21 cellular contexts compared by ENCODE assay signal in the genomic region with DNA sequence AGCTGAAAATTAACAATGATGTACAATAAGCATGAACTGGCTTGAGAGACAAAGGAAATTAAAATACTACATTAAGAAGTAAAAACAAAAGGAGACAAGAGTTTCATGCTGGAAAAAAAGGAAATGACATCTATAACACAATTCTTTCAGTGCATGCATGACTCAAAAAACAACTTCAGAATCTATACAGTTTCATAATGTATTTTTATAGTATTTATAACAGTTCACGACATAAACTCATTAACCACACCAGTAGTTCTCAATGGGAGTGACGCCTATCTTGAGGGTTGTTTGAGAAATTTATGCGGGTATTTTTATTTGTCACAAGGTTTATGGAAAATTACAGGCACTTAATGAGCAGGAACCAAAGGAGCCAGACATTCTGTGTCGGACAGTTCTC.
DNase-seq lines count a peak whose midpoint lies in the region; ATAC-seq lines count a peak whose summit lies in the region.
"Had no signal": no experiment of that assay in that cellular context is flagged by ENCODE, and none has a peak within 500 bp of the region (broad histone marks: within the 10 kb centered on the region; RNA-seq: fewer than 3 reads in every experiment).

No MANE protein-coding gene starts in this region.

- H3K27me3 Mint-ChIP-seq in activated naive CD8-positive, alpha-beta T cell treated with anti-CD3 and anti-CD28 coated beads for 36 hours, result no peaks in the 10 kb centered on the region
- H3K27me3 Mint-ChIP-seq in activated naive CD8-positive, alpha-beta T cell treated with anti-CD3 and anti-CD28 coated beads, Interleukin-2, amount 50 U/mL, for 24 hours, result no peaks in the 10 kb centered on the region
- H3K27me3 Mint-ChIP-seq in naive thymus-derived CD8-positive, alpha-beta T cell, result no peaks in the 10 kb centered on the region
- H3K27me3 Mint-ChIP-seq: activated naive CD4-positive, alpha-beta T cell treated with anti-CD3 and anti-CD28 coated beads, Interleukin-2, amount 50 U/mL, for 24 hours; CD4-positive, alpha-beta memory T cell; naive B cell had no signal

- peaks cover 23% of the 10 kb centered on the region for H3K4me1 Mint-ChIP-seq in activated naive CD8-positive, alpha-beta T cell treated with anti-CD3 and anti-CD28 coated beads for 36 hours
- peaks cover 34% of the 10 kb centered on the region for H3K4me1 Mint-ChIP-seq in activated naive CD8-positive, alpha-beta T cell treated with anti-CD3 and anti-CD28 coated beads, Interleukin-2, amount 50 U/mL, for 24 hours
- H3K4me1 Mint-ChIP-seq in naive thymus-derived CD8-positive, alpha-beta T cell, result peaks cover 0 to 6% (median 4%) of the 10 kb centered on the region in 4 donors
- H3K4me1 Mint-ChIP-seq: GM23338 had no signal

- peak overlapping the region; percentile 20 for H3K27ac Mint-ChIP-seq in activated naive CD8-positive, alpha-beta T cell treated with anti-CD3 and anti-CD28 coated beads for 36 hours
- no peak overlapping the region for H3K27ac Mint-ChIP-seq in activated naive CD8-positive, alpha-beta T cell treated with anti-CD3 and anti-CD28 coated beads, Interleukin-2, amount 50 U/mL, for 24 hours
- H3K27ac Mint-ChIP-seq in naive thymus-derived CD8-positive, alpha-beta T cell, result no peak overlapping the region
- H3K27ac Mint-ChIP-seq: activated naive CD4-positive, alpha-beta T cell treated with anti-CD3 and anti-CD28 coated beads, Interleukin-2, amount 50 U/mL, for 24 hours; CD4-positive, alpha-beta memory T cell; GM23338; naive B cell had no signal

- no peak overlapping the region for H3K4me3 Mint-ChIP-seq in activated naive CD8-positive, alpha-beta T cell treated with anti-CD3 and anti-CD28 coated beads for 36 hours
- H3K4me3 Mint-ChIP-seq in activated naive CD8-positive, alpha-beta T cell treated with anti-CD3 and anti-CD28 coated beads, Interleukin-2, amount 50 U/mL, for 24 hours, result no peak overlapping the region
- no peak overlapping the region for H3K4me3 Mint-ChIP-seq in naive thymus-derived CD8-positive, alpha-beta T cell
- H3K4me3 Mint-ChIP-seq: activated naive CD4-positive, alpha-beta T cell treated with anti-CD3 and anti-CD28 coated beads, Interleukin-2, amount 50 U/mL, for 24 hours; CD4-positive, alpha-beta memory T cell; GM23338; naive B cell had no signal

- POLR2A ChIA-PET in naive thymus-derived CD8-positive, alpha-beta T cell (lab: Charles Lee), result no interaction called here

- no peak for ATAC-seq in activated naive CD8-positive, alpha-beta T cell treated with anti-CD3 and anti-CD28 coated beads, Interleukin-2, amount 50 U/mL, for 24 hours
- ATAC-seq in GM21723 (IDR thresholded peaks at IDR 0.05; ENCODE audit: unreplicated experiment) (peak; percentile 52), HG03520 (IDR thresholded peaks at IDR 0.05; ENCODE audit: unreplicated experiment) (peak; percentile 55)
- peak; percentile 19 for ATAC-seq in stimulated activated naive CD8-positive, alpha-beta T cell treated with anti-CD3 and anti-CD28 coated beads, Interleukin-15, Interleukin-2, amounts not matched to agents 100 U/mL and 50 U/mL, for 24 hours
- no peak for ATAC-seq in naive thymus-derived CD8-positive, alpha-beta T cell
- ATAC-seq: GM23338, left cardiac atrium had no signal

- no peaks in the 10 kb centered on the region for H3K9me3 Mint-ChIP-seq in activated naive CD8-positive, alpha-beta T cell treated with anti-CD3 and anti-CD28 coated beads for 36 hours
- peaks cover 4% of the 10 kb centered on the region for H3K9me3 Mint-ChIP-seq in activated naive CD8-positive, alpha-beta T cell treated with anti-CD3 and anti-CD28 coated beads, Interleukin-2, amount 50 U/mL, for 24 hours
- peaks cover 0 to 12% (median 2%) of the 10 kb centered on the region in 9 donors for H3K9me3 Mint-ChIP-seq in naive thymus-derived CD8-positive, alpha-beta T cell
- H3K9me3 Mint-ChIP-seq: GM23338 had no signal

- H3K36me3 Mint-ChIP-seq in activated naive CD8-positive, alpha-beta T cell treated with anti-CD3 and anti-CD28 coated beads for 36 hours, result peaks cover 24% of the 10 kb centered on the region
- H3K36me3 Mint-ChIP-seq in activated naive CD8-positive, alpha-beta T cell treated with anti-CD3 and anti-CD28 coated beads, Interleukin-2, amount 50 U/mL, for 24 hours (ENCODE audit: low read depth), result peaks cover 20% of the 10 kb centered on the region
- peaks cover 4 to 37% (median 33%) of the 10 kb centered on the region in 3 donors for H3K36me3 Mint-ChIP-seq in naive thymus-derived CD8-positive, alpha-beta T cell

- no peak for DNase-seq in activated naive CD8-positive, alpha-beta T cell treated with anti-CD3 and anti-CD28 coated beads for 36 hours
- no peak for DNase-seq in activated naive CD8-positive, alpha-beta T cell treated with anti-CD3 and anti-CD28 coated beads, Interleukin-2, amount 50 U/mL, for 24 hours
- no peak for DNase-seq in stimulated activated naive CD8-positive, alpha-beta T cell treated with anti-CD3 and anti-CD28 coated beads, Interleukin-15, Interleukin-2, amounts not matched to agents 100 U/mL and 50 U/mL, for 24 hours
- DNase-seq in naive thymus-derived CD8-positive, alpha-beta T cell, result no peak
- no peak for DNase-seq in HPDE6-E6E7 (ENCODE audit: extremely low spot score)
- DNase-seq in activated effector memory CD4-positive, alpha-beta T cell treated with anti-CD3 and anti-CD28 coated beads, Interleukin-2, amount 50 U/mL, for 16 hours, result no peak
- DNase-seq: activated CD8-positive, alpha-beta memory T cell treated with anti-CD3 and anti-CD28 coated beads, Interleukin-2, amount 50 U/mL, for 48 hours; CD4-positive, alpha-beta memory T cell; left cardiac atrium; mesendoderm; MM.1S; naive B cell; NCI-H1436 treated with DMSO at 0.1 percent for 48 hours; NCI-H2171; NCI-H526 treated with DMSO at 0.1 percent for 48 hours; ovary; stimulated activated CD4-positive, alpha-beta T cell treated with anti-CD3 and anti-CD28 coated beads, Interleukin-12 subunit alpha, Interleukin-12 subunit beta, amount 100 ng/mL, for 4 hours had no signal

Comparison
In these comparisons a context has a peak if more than half of its experiments do, and no peak if none do; other contexts are left out.
1. ATAC-seq: peak in GM21723 (single experiment), HG03520 (single experiment) and stimulated activated naive CD8-positive, alpha-beta T cell treated with anti-CD3 and anti-CD28 coated beads, Interleukin-15, Interleukin-2, amounts not matched to agents 100 U/mL and 50 U/mL, for 24 hours (single experiment); none in activated naive CD8-positive, alpha-beta T cell treated with anti-CD3 and anti-CD28 coated beads, Interleukin-2, amount 50 U/mL, for 24 hours (single experiment) and naive thymus-derived CD8-positive, alpha-beta T cell (0 of 2).